ENCODE assay signal across 1 cellular context in the genomic region with DNA sequence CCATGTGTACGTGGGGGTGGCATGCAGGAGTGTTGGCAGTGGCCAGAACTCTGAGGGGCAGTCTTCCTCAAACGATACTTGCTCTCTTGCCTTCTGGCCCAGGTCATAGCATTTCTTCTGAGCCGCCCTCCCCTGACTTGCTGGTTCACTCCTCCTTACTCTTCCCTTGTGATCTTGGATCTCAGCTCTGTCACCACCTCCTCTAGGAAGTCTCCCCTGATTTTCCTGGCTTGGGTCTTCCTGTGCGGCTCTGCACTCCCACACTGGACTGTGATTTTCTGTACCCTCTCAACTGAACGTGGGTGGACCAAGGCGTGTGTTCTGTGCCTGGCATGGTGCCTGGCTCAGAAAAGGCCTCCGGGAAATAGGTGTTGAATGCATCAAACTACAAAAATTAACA.
TF ChIP-seq lines count a peak whose summit lies in the region.

No MANE protein-coding gene starts in this region.

TF ChIP-seq in K562, 482 proteins besides CTCF, POLR2A, EP300 and RAD21:
- TF ChIP-seq MAFF (IDR thresholded peaks at IDR 0.05; ENCODE audit: low read length): no peak
- TF ChIP-seq ZFP36 (IDR thresholded peaks at IDR 0.05; ENCODE audit: low read depth, low read length, partially characterized antibody): peak; percentile 78
- TF ChIP-seq SRSF1 (IDR thresholded peaks at IDR 0.05; ENCODE audit: low read depth, low read length): no peak
